15 cellular contexts compared by ENCODE assay signal in genomic region chr17:61700252-61700651, GRCh38.
DNase-seq lines count a peak whose midpoint lies in the region; ATAC-seq, FAIRE-seq and TF ChIP-seq lines count a peak whose summit lies in the region.
"Had no signal": no experiment of that assay in that cellular context is flagged by ENCODE, and none has a peak within 500 bp of the region (broad histone marks: within the 10 kb centered on the region; RNA-seq: fewer than 3 reads in every experiment).

No MANE protein-coding gene starts in this region.

- no peak overlapping the region for H3T11ph ChIP-seq in H9 (ENCODE audit: low read length)

- H2BK120ac ChIP-seq in mesendoderm (ENCODE audit: low read depth, low read length) (no peak overlapping the region), H9 (ENCODE audit: low read depth, low read length, poor library complexity, severe bottlenecking) (no peak overlapping the region)

- H3K36me3 Mint-ChIP-seq in activated naive CD8-positive, alpha-beta T cell treated with anti-CD3 and anti-CD28 coated beads, Interleukin-2, amount 50 U/mL, for 24 hours (ENCODE audit: low read depth): peaks cover 10% of the 10 kb centered on the region
- peaks cover 46 to 87% (median 56%) of the 10 kb centered on the region in 3 experiments for H3K36me3 Mint-ChIP-seq in H9 (ENCODE audit: insufficient read depth in 1 of 3, low read depth in 3 of 3)

- no peak overlapping the region for H2AFZ ChIP-seq in endothelial cell of umbilical vein (ENCODE audit: low read depth, low read length)
- H2AFZ ChIP-seq in H9 (ENCODE audit: low read length): no peak overlapping the region
- H2AFZ ChIP-seq: GM23248 had no signal

- no peak overlapping the region for H3K18ac ChIP-seq in mesendoderm (ENCODE audit: low read length)
- H3K18ac ChIP-seq in H9 (ENCODE audit: insufficient read length, low read depth, low read length): no peak overlapping the region

- H3K56ac ChIP-seq in mesendoderm (ENCODE audit: low read length): no peak overlapping the region
- no peak overlapping the region for H3K56ac ChIP-seq in H9 (ENCODE audit: insufficient read length, low read depth, low read length)

- POLR2A ChIA-PET in HEK293 (lab: Yijun Ruan, JAX): no interaction called here
- POLR2A ChIA-PET in endothelial cell of umbilical vein (lab: Charles Lee): no interaction called here

- no peak overlapping the region for H4K5ac ChIP-seq in mesendoderm (ENCODE audit: low read length)
- no peak overlapping the region for H4K5ac ChIP-seq in H9 (ENCODE audit: insufficient read length, low read depth, low read length)

- H4K20me1 ChIP-seq in endothelial cell of umbilical vein (replicated peaks; ENCODE audit: control insufficient read depth, extremely low read depth, insufficient read depth, low read length): no peaks in the 10 kb centered on the region
- no peaks in the 10 kb centered on the region for H4K20me1 ChIP-seq in H9 (ENCODE audit: control insufficient read depth, insufficient read depth, insufficient read length)

- H3K27me3 ChIP-seq in endothelial cell of umbilical vein (ENCODE audit: control insufficient read depth in 2 of 2, insufficient read depth in 2 of 2, low read length in 2 of 2) (no peaks in the 10 kb centered on the region), mesendoderm (ENCODE audit: insufficient read depth, low read length, poor library complexity) (no peaks in the 10 kb centered on the region), H9 (ENCODE audit: insufficient read depth, low read length) (no peaks in the 10 kb centered on the region), right atrium auricular region (no peaks in the 10 kb centered on the region)

- H2BK15ac ChIP-seq in mesendoderm (replicated peaks; ENCODE audit: low read depth) (no peak overlapping the region), H9 (ENCODE audit: low read depth, low read length) (no peak overlapping the region)

- H3K9me3 ChIP-seq in HEK293 (ENCODE audit: control insufficient read depth, insufficient read depth, low read depth, low read length) (peaks cover 3% of the 10 kb centered on the region; the same call in 1 of the 2 replicates), endothelial cell of umbilical vein (replicated peaks; ENCODE audit: control insufficient read depth, insufficient read depth, low read length) (no peaks in the 10 kb centered on the region), H9 (ENCODE audit: control insufficient read depth, low read depth, low read length) (peaks cover 6% of the 10 kb centered on the region), right atrium auricular region (peaks cover 7 to 38% of the 10 kb centered on the region in 2 donors)

- CTCF ChIA-PET in HEK293 (lab: Yijun Ruan, JAX): interaction anchor here (0.6 kb wide), 2 partner anchors 17 to 64 kb away, joined by 3 to 6 read pairs; no protein-coding TSS in a partner anchor
- CTCF ChIA-PET in endothelial cell of umbilical vein (lab: Charles Lee): interaction anchor here (1.8 kb wide), 1 partner anchor 15 kb away, joined by 4 read pairs; no protein-coding TSS in a partner anchor

- no peak overlapping the region for H3K14ac ChIP-seq in H9 (ENCODE audit: insufficient read depth, low read length)

- WGBS in mesendoderm (ENCODE audit: extremely low coverage, insufficient coverage, low lambda C conversion rate): no CpG with 5 or more reads among the region's 5 CpGs
- WGBS in H9 (ENCODE audit: extremely low coverage, insufficient read length, low lambda C conversion rate): no CpG with 5 or more reads among the region's 5 CpGs

- no peaks in the 10 kb centered on the region for H3K27me3 Mint-ChIP-seq in activated naive CD8-positive, alpha-beta T cell treated with anti-CD3 and anti-CD28 coated beads, Interleukin-2, amount 50 U/mL, for 24 hours
- no peaks in the 10 kb centered on the region for H3K27me3 Mint-ChIP-seq in H9 (ENCODE audit: low read depth)
- H3K27me3 Mint-ChIP-seq: B cell; CD4-positive, alpha-beta T cell had no signal

- H2AK5ac ChIP-seq in mesendoderm (ENCODE audit: low read length) (no peak overlapping the region), H9 (ENCODE audit: insufficient read length, low read length) (no peak overlapping the region)

- BruUV-seq in endothelial cell of umbilical vein (replicated peaks; lab: Mats Ljungman, UMichigan): no TSS peak

- H3K4me3 ChIP-seq in HEK293 (ENCODE audit: low read depth, low read length) (no peak overlapping the region), endothelial cell of umbilical vein (replicated peaks in 1 of 3; ENCODE audit: insufficient read depth in 1 of 3, low read depth in 1 of 3, low read length in 3 of 3) (no peak overlapping the region), mesendoderm (ENCODE audit: low read length) (no peak overlapping the region), right atrium auricular region (no peak overlapping the region)
- H3K4me3 ChIP-seq: GM23248 had no signal

- H3K79me1 ChIP-seq in mesendoderm (ENCODE audit: low read length): no peaks in the 10 kb centered on the region
- no peaks in the 10 kb centered on the region for H3K79me1 ChIP-seq in H9 (ENCODE audit: insufficient read depth, low read depth, low read length, poor library complexity, severe bottlenecking)

- FAIRE-seq in endothelial cell of umbilical vein (lab: Jason Lieb, UNC): no peak
- FAIRE-seq in HTR-8/SVneo (lab: Jason Lieb, UNC): no peak
- FAIRE-seq: A204.1, GM12891 had no signal

- H3K36me3 ChIP-seq in HEK293 (ENCODE audit: control insufficient read depth in 2 of 2, insufficient read depth in 1 of 2, low read length in 2 of 2): no peaks in the 10 kb centered on the region
- H3K36me3 ChIP-seq in endothelial cell of umbilical vein (ENCODE audit: control insufficient read depth in 2 of 2, extremely low read depth in 1 of 2, insufficient read depth in 2 of 2, low read length in 2 of 2): no peaks in the 10 kb centered on the region
- H3K36me3 ChIP-seq in mesendoderm (ENCODE audit: control insufficient read depth, insufficient read depth, low read length): no peaks in the 10 kb centered on the region
- H3K36me3 ChIP-seq in right atrium auricular region: no peaks in the 10 kb centered on the region

- dilution Hi-C loops in endothelial cell of umbilical vein (cut with MboI; ENCODE audit: extremely low pct_ligation_motif_present, low sequenced_read_pairs): no loop called here

- TF ChIP-seq CTCF in HEK293 (tag by site-specific recombination; IDR thresholded peaks at IDR 0.05) (no peak), endothelial cell of umbilical vein (IDR thresholded peaks at IDR 0.05; ENCODE audit: extremely low read depth in 1 of 2, insufficient read depth in 1 of 2, low read depth in 1 of 2, low read length in 2 of 2) (no peak), H9 (conservative IDR thresholded peaks at IDR 0.05) (no peak), right atrium auricular region (IDR thresholded peaks at IDR 0.05) (no peak)

- H2BK20ac ChIP-seq in H9 (ENCODE audit: low read depth, low read length, poor library complexity, severe bottlenecking): no peak overlapping the region

- DNase-seq in amniotic epithelial cell (ENCODE audit: low read depth) (peak; percentile 17), endothelial cell of umbilical vein (ENCODE audit: low read depth, low spot score) (peak; percentile 1), mesendoderm (peak; percentile 2), H9 (no peak), HTR-8/SVneo (ENCODE audit: insufficient read length, low spot score) (no peak), right atrium auricular region (ENCODE audit: low spot score) (no peak)
- DNase-seq in activated naive CD8-positive, alpha-beta T cell treated with anti-CD3 and anti-CD28 coated beads, Interleukin-2, amount 50 U/mL, for 24 hours: no peak
- DNase-seq: C1 segment of cervical spinal cord; CD4-positive, alpha-beta T cell; DMS79; GM23248 had no signal

- H3K4me1 ChIP-seq in HEK293 (ENCODE audit: control insufficient read depth, insufficient read depth, low read length): no peaks in the 10 kb centered on the region
- no peaks in the 10 kb centered on the region for H3K4me1 ChIP-seq in endothelial cell of umbilical vein (ENCODE audit: control insufficient read depth, extremely low read depth, insufficient read depth, low read length)
- no peaks in the 10 kb centered on the region for H3K4me1 ChIP-seq in mesendoderm (ENCODE audit: control insufficient read depth, low read depth, low read length)
- H3K4me1 ChIP-seq in H9 (ENCODE audit: insufficient read depth, low read length): no peaks in the 10 kb centered on the region
- H3K4me1 ChIP-seq in right atrium auricular region: no peaks in the 10 kb centered on the region

- H3K9ac ChIP-seq in endothelial cell of umbilical vein (replicated peaks; ENCODE audit: extremely low read depth, insufficient read depth, low read length) (no peak overlapping the region), mesendoderm (ENCODE audit: low read length) (no peak overlapping the region), H9 (ENCODE audit: extremely low read depth, insufficient read length, low read length) (no peak overlapping the region)
- H3K9ac ChIP-seq: GM23248 had no signal

- H2BK5ac ChIP-seq in mesendoderm (ENCODE audit: low read length) (no peak overlapping the region), H9 (ENCODE audit: insufficient read length, low read length) (no peak overlapping the region)

- no peak for TF ChIP-seq POLR2A in endothelial cell of umbilical vein (IDR thresholded peaks at IDR 0.05; ENCODE audit: low read depth, low read length)

- H3K9me1 ChIP-seq in endothelial cell of umbilical vein (replicated peaks; ENCODE audit: control insufficient read depth, extremely low read depth, insufficient read depth, low read length): no peaks in the 10 kb centered on the region

- peaks cover 47% of the 10 kb centered on the region for H3K9me3 Mint-ChIP-seq in activated naive CD8-positive, alpha-beta T cell treated with anti-CD3 and anti-CD28 coated beads, Interleukin-2, amount 50 U/mL, for 24 hours
- H3K9me3 Mint-ChIP-seq in H9: peaks cover 75 to 88% of the 10 kb centered on the region in 2 experiments

- H3K4me2 ChIP-seq in endothelial cell of umbilical vein (ENCODE audit: insufficient read depth, low read length): no peak overlapping the region
- H3K4me2 ChIP-seq in mesendoderm (ENCODE audit: low read length): no peak overlapping the region
- no peak overlapping the region for H3K4me2 ChIP-seq in H9 (ENCODE audit: insufficient read depth, insufficient read length, low read length)

- H4K91ac ChIP-seq in H9 (ENCODE audit: insufficient read length, low read depth, low read length): no peak overlapping the region

- H3K4me3 Mint-ChIP-seq in activated naive CD8-positive, alpha-beta T cell treated with anti-CD3 and anti-CD28 coated beads, Interleukin-2, amount 50 U/mL, for 24 hours: no peak overlapping the region
- H3K4me3 Mint-ChIP-seq in H9: no peak overlapping the region
- H3K4me3 Mint-ChIP-seq: B cell; CD4-positive, alpha-beta T cell had no signal

- H3K27ac ChIP-seq in HEK293 (ENCODE audit: extremely low read depth, low read depth, low read length) (no peak overlapping the region), endothelial cell of umbilical vein (ENCODE audit: insufficient read depth, low read depth, low read length) (no peak overlapping the region), mesendoderm (ENCODE audit: low read depth, low read length) (no peak overlapping the region), H9 (ENCODE audit: insufficient read length, low read depth, low read length) (no peak overlapping the region), right atrium auricular region (no peak overlapping the region)
- H3K27ac ChIP-seq: GM23248 had no signal

- no peak overlapping the region for H3K27ac Mint-ChIP-seq in activated naive CD8-positive, alpha-beta T cell treated with anti-CD3 and anti-CD28 coated beads, Interleukin-2, amount 50 U/mL, for 24 hours
- no peak overlapping the region for H3K27ac Mint-ChIP-seq in H9
- H3K27ac Mint-ChIP-seq: B cell; CD4-positive, alpha-beta T cell had no signal

- H3K4me1 Mint-ChIP-seq in activated naive CD8-positive, alpha-beta T cell treated with anti-CD3 and anti-CD28 coated beads, Interleukin-2, amount 50 U/mL, for 24 hours: no peaks in the 10 kb centered on the region
- H3K4me1 Mint-ChIP-seq in H9: no peaks in the 10 kb centered on the region
- H3K4me1 Mint-ChIP-seq: B cell had no signal

- intact Hi-C loops in endothelial cell of umbilical vein (cut with micrococcal nuclease): no loop called here

- ATAC-seq in activated naive CD8-positive, alpha-beta T cell treated with anti-CD3 and anti-CD28 coated beads, Interleukin-2, amount 50 U/mL, for 24 hours: no peak

- H4K8ac ChIP-seq in mesendoderm (ENCODE audit: low read depth, low read length) (no peak overlapping the region), H9 (replicated peaks; ENCODE audit: insufficient read length, low read depth, low read length) (no peak overlapping the region)

- H3K79me2 ChIP-seq in endothelial cell of umbilical vein (ENCODE audit: control insufficient read depth, insufficient read depth, low read length) (no peaks in the 10 kb centered on the region), mesendoderm (ENCODE audit: control insufficient read depth, insufficient read depth, low read length) (no peaks in the 10 kb centered on the region), H9 (ENCODE audit: insufficient read depth, low read length) (no peaks in the 10 kb centered on the region)

- no peaks in the 10 kb centered on the region for H3K23me2 ChIP-seq in H9 (ENCODE audit: insufficient read length, low read depth, low read length, poor library complexity, severe bottlenecking)

- H2BK12ac ChIP-seq in H9 (ENCODE audit: insufficient read length, low read depth, low read length): no peak overlapping the region

- no peak overlapping the region for H3K4ac ChIP-seq in mesendoderm (ENCODE audit: low read depth, low read length)
- H3K4ac ChIP-seq in H9 (ENCODE audit: low read depth, low read length): no peak overlapping the region

- H3K23ac ChIP-seq in mesendoderm (ENCODE audit: low read length) (no peak overlapping the region), H9 (ENCODE audit: insufficient read length, low read depth, low read length) (no peak overlapping the region)

Comparison
In these comparisons a context has a peak if more than half of its experiments do, and no peak if none do; other contexts are left out.
1. DNase-seq: peak in amniotic epithelial cell (single experiment), endothelial cell of umbilical vein (single experiment) and mesendoderm (single experiment); none in activated naive CD8-positive, alpha-beta T cell treated with anti-CD3 and anti-CD28 coated beads, Interleukin-2, amount 50 U/mL, for 24 hours (single experiment), H9 (single experiment), HTR-8/SVneo (single experiment) and right atrium auricular region (single experiment).